1 cellular context compared by ENCODE assay signal in the genomic region with DNA sequence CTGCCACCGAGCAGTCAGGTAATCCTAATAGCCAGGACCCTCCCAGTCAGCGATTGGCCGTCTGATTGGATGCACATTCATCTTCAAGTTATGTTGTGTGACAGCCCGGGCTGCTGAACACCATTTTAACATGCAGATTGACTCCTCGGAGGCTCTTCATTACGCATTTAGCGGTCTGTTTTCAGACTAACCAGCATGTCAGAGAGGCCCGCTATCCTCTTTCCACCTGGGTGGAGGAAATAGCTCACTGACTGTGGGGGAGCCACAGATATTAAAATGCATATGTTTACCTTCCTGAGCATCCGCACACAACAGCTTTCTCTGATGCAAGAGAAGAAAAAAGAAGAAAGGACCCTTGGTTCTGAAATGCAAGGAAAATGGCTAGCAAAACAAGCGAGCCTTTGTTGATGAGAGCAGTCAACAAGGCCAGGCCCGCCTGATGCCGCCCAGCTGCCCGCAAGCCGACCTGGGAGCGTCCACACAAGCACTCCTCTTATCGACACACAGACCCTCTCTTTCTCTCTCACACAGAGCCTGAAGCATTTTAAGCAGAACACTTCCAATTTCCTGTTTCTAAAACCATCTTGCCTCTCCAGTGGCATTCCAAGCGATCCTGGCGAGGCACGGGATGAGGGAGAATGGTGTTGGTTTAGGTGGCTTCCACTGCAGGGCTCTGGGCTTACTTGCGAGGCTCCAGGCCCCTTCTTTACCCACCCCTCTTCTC.
TF ChIP-seq lines count a peak whose summit lies in the region.

No MANE protein-coding gene starts in this region.

TF ChIP-seq in H1, 55 proteins besides CTCF, POLR2A, EP300 and RAD21 (continued from another document):
- TF ChIP-seq TEAD4 (IDR thresholded peaks at IDR 0.05; ENCODE audit: low read depth, low read length) = 0 out of 2 replicates have a peak, but pooled peaks have one; percentile 18
